Comparison of ENCODE assay signal across 27 cellular contexts in the genomic region with DNA sequence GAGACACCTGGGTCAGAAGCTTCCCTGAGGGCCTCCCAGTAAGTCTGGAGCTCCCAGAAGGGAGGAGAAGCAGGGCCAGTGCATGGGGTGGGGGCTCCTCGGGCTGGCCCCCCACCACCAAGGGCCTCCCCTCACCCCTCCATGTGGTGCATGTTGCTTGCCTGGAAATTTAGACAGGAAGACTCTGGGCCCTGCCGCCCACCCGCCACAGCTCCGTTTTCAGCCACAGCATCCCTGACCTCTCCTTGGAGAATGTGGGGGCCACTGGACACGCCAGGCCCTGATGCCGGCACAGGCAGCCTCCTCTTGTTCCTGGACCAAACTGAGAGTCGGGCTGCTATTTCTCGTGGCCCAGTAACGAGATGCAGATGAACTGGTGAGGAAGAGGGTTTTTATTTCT. TPM values are rescaled to one million over a fixed set of nuclear protein-coding genes. Genes with fewer than 3 reads are reported as not detected.
DNase-seq lines count a peak whose midpoint lies in the region; ATAC-seq, FAIRE-seq and TF ChIP-seq lines count a peak whose summit lies in the region.
"Had no signal": no experiment of that assay in that cellular context is flagged by ENCODE, and none has a peak within 500 bp of the region (broad histone marks: within the 10 kb centered on the region; RNA-seq: fewer than 3 reads in every experiment).

No MANE protein-coding gene starts in this region.

- H3K56ac ChIP-seq in H1 (replicated peaks; ENCODE audit: insufficient read length, low read depth, low read length) = no peak overlapping the region

- H3K27ac ChIP-seq in right atrium auricular region (peak overlapping the region; percentile 99), OCI-LY7 (ENCODE audit: low read depth, low read length, poor library complexity, severe bottlenecking) (peak overlapping the region; percentile 73), H1 (ENCODE audit: low read depth, low read length) (no peak overlapping the region), skeletal muscle tissue (ENCODE audit: low read depth, low read length) (no peak overlapping the region)
- H3K27ac ChIP-seq: testis, vagina had no signal

- TF ChIP-seq CTCF in right atrium auricular region (IDR thresholded peaks at IDR 0.05) (no peak), OCI-LY7 (conservative IDR thresholded peaks at IDR 0.05; ENCODE audit: low read length) (no peak), H1 (IDR thresholded peaks at IDR 0.05; ENCODE audit: control extremely low read depth in 1 of 3, insufficient read depth in 1 of 3, low read depth in 1 of 3, low read length in 3 of 3) (no peak)

- peak overlapping the region; percentile 29 for H4K5ac ChIP-seq in H1 (ENCODE audit: insufficient read length, low read depth, low read length)

- POLR2A ChIA-PET in OCI-LY7 (lab: Charles Lee) (no interaction called here), H1 (lab: Charles Lee; ENCODE audit: partially characterized antibody) (interaction anchor here (0.7 to 2.6 kb wide), 9 partner anchors 8 to 239 kb away, joined by 3 to 10 read pairs (median 4); partner anchors contain the start of genes RHBDL1, WDR90 and WFIKKN1)

- H3K79me2 ChIP-seq in OCI-LY7 (ENCODE audit: insufficient read depth, low read depth, low read length) (peaks cover 8% of the 10 kb centered on the region; the same call in 1 of the 2 replicates), H1 (ENCODE audit: control insufficient read depth in 1 of 2, insufficient read depth in 2 of 2, low read length in 2 of 2) (peaks cover 0 to 8% of the 10 kb centered on the region in 2 experiments; a peak in 1 of 4 replicates)

- no peak overlapping the region for H2AK5ac ChIP-seq in H1 (ENCODE audit: low read depth, low read length)

- no peak for ATAC-seq in GM21447 (IDR thresholded peaks at IDR 0.05; ENCODE audit: unreplicated experiment)
- ATAC-seq: activated CD8-positive, alpha-beta memory T cell treated with anti-CD3 and anti-CD28 coated beads, Interleukin-2, amount 10 ng/mL, durations not matched to agents 7 days and 5 days had no signal

- H3K4me3 ChIP-seq in right atrium auricular region (no peak overlapping the region), OCI-LY7 (ENCODE audit: low read depth, low read length, poor library complexity, severe bottlenecking) (peak overlapping the region; percentile 41), H1 (ENCODE audit: extremely low read depth in 1 of 4, insufficient read depth in 2 of 4, low read depth in 3 of 4, low read length in 4 of 4) (no peak overlapping the region), skeletal muscle tissue (ENCODE audit: low read length in 3 of 3) (no peak overlapping the region)
- H3K4me3 ChIP-seq: dorsolateral prefrontal cortex, testis, vagina had no signal

- peak overlapping the region; percentile 22 for H4K91ac ChIP-seq in H1 (replicated peaks; ENCODE audit: insufficient read length, low read length)

- peak overlapping the region; percentile 78 for H3K18ac ChIP-seq in H1 (ENCODE audit: extremely low read depth, low read length)

- no peak overlapping the region for H3K4ac ChIP-seq in H1 (replicated peaks; ENCODE audit: insufficient read length, low read depth, low read length)

- H2BK5ac ChIP-seq in H1 (ENCODE audit: low read depth, low read length) = peak overlapping the region; percentile 30; the same call in 1 of the 2 replicates

- FAIRE-seq in H1 (lab: Jason Lieb, UNC) = no peak
- FAIRE-seq: GM19239, RCC 7860 had no signal

- 0 out of 2 replicates have a peak overlapping the region, but pooled peaks have one; percentile 46 for H2BK15ac ChIP-seq in H1 (ENCODE audit: low read length)

- H4K20me1 ChIP-seq in OCI-LY7 (ENCODE audit: insufficient read depth, low read length) (no peaks in the 10 kb centered on the region), H1 (replicated peaks in 1 of 2; ENCODE audit: control insufficient read depth in 1 of 2, insufficient read depth in 2 of 2, low read length in 2 of 2) (peaks cover 3 to 5% of the 10 kb centered on the region in 2 experiments)

- no peak for TF ChIP-seq RAD21 in H1 (IDR thresholded peaks at IDR 0.05 in 1 of 2, conservative IDR thresholded peaks at IDR 0.05 in 1 of 2; ENCODE audit: low read depth in 2 of 2, low read length in 2 of 2)

- H3K9me2 ChIP-seq in OCI-LY7 (ENCODE audit: insufficient read depth, low read length) = no peaks in the 10 kb centered on the region

- H2BK20ac ChIP-seq in H1 (ENCODE audit: low read length) = no peak overlapping the region

- H4K8ac ChIP-seq in H1 (ENCODE audit: extremely low read depth, insufficient read depth, low read length) = no peak overlapping the region; the same call in 1 of the 2 replicates

- H3K36me3 ChIP-seq in right atrium auricular region = peaks cover 3% of the 10 kb centered on the region
- H3K36me3 ChIP-seq in OCI-LY7 (ENCODE audit: insufficient read depth, low read length) = peaks cover 8% of the 10 kb centered on the region; the same call in 1 of the 2 replicates
- peaks cover 0 to 6% (median 2%) of the 10 kb centered on the region in 4 experiments; a peak in 2 of 8 replicates for H3K36me3 ChIP-seq in H1 (ENCODE audit: control insufficient read depth in 2 of 4, insufficient read depth in 4 of 4, low read length in 3 of 4)
- peaks cover 5 to 9% (median 6%) of the 10 kb centered on the region in 3 donors for H3K36me3 ChIP-seq in skeletal muscle tissue (ENCODE audit: control insufficient read depth in 3 of 3, insufficient read depth in 3 of 3, low read length in 3 of 3)
- H3K36me3 ChIP-seq: vagina had no signal

- no peaks in the 10 kb centered on the region; the same call in 1 of the 2 replicates for H3K79me1 ChIP-seq in H1 (ENCODE audit: low read depth, low read length)

- H3K27me3 ChIP-seq in right atrium auricular region = no peaks in the 10 kb centered on the region
- H3K27me3 ChIP-seq in H1 (replicated peaks in 1 of 4; ENCODE audit: control insufficient read depth in 3 of 4, extremely low read depth in 1 of 4, insufficient read depth in 3 of 4, low read length in 3 of 4) = peaks cover 0 to 5% (median 1%) of the 10 kb centered on the region in 4 experiments; a peak in 2 of 7 replicates
- H3K27me3 ChIP-seq in skeletal muscle tissue (ENCODE audit: control insufficient read depth in 3 of 3, insufficient read depth in 3 of 3, low read length in 3 of 3) = no peaks in the 10 kb centered on the region
- H3K27me3 ChIP-seq: dorsolateral prefrontal cortex, testis, vagina had no signal

- intact Hi-C loops in cardiac septum (cut with DNase I) = no loop called here
- intact Hi-C loops in OCI-LY7 (cut with micrococcal nuclease; ENCODE audit: unreplicated experiment) = no loop called here

- H3K9ac ChIP-seq in H1 (replicated peaks in 1 of 4; ENCODE audit: extremely low read depth in 1 of 4, low read depth in 3 of 4, low read length in 3 of 4) (no peak overlapping the region), skeletal muscle tissue (ENCODE audit: low read depth in 1 of 3, low read length in 3 of 3) (peak overlapping the region in 2 of 3 donors; percentile 14 to 57)

- H3K23ac ChIP-seq in H1 (ENCODE audit: insufficient read length) = no peak overlapping the region

- peak overlapping the region; percentile 70 for H3K4me2 ChIP-seq in OCI-LY7 (ENCODE audit: low read length)
- H3K4me2 ChIP-seq in H1 (ENCODE audit: insufficient read depth in 1 of 2, low read depth in 2 of 2, low read length in 2 of 2) = peak overlapping the region in 1 of 2 experiments; percentile 62; a peak in 1 of 4 replicates

- H2BK12ac ChIP-seq in H1 (ENCODE audit: low read depth, low read length) = no peak overlapping the region; the same call in 1 of the 2 replicates

- CTCF ChIA-PET in OCI-LY7 (lab: Charles Lee; ENCODE audit: unreplicated experiment) = no interaction called here
- CTCF ChIA-PET in H1 (lab: Charles Lee; ENCODE audit: partially characterized antibody) = interaction anchor here (0.7 to 1.8 kb wide), 5 partner anchors 9 to 118 kb away, joined by 3 to 24 read pairs (median 4); partner anchors contain the start of gene WDR90

- 93% methylated on average over 9 of the region's 9 CpGs; no CpG with 5 or more reads in 1 of the 2 experiments for WGBS in H1 (ENCODE audit: extremely low coverage in 1 of 2, insufficient coverage in 1 of 2, insufficient read length in 1 of 2, insufficient replicate concordance in 2 of 2, low coverage in 1 of 2, low lambda C conversion rate in 2 of 2, missing lambda C conversion rate in 1 of 2), 2 experiments

- no peak for DNase-seq in right atrium auricular region (ENCODE audit: low spot score)
- DNase-seq in cardiac septum (ENCODE audit: low spot score) = no peak
- no peak for DNase-seq in OCI-LY7 (ENCODE audit: low spot score)
- DNase-seq in H1 (ENCODE audit: low read depth in 1 of 2, low spot score in 2 of 2) = no peak
- DNase-seq in DMS53 treated with DMSO at 0.1 percent for 48 hours (lab: John Stamatoyannopoulos, UW; ENCODE audit: unreplicated experiment) = no peak
- no peak for DNase-seq in activated CD4-positive, alpha-beta T cell treated with anti-CD3 and anti-CD28 coated beads, Interleukin-2, amount 50 U/mL, for 48 hours
- DNase-seq: activated CD4-positive, alpha-beta T cell treated with anti-CD3 and anti-CD28 coated beads, Interleukin-2, amount 10 ng/mL, durations not matched to agents 7 days and 5 days; activated CD8-positive, alpha-beta memory T cell treated with anti-CD3 and anti-CD28 coated beads, Interleukin-2, amount 10 ng/mL, durations not matched to agents 7 days and 5 days; activated naive CD4-positive, alpha-beta T cell treated with anti-CD3 and anti-CD28 coated beads, Interleukin-2, amount 50 U/mL, for 16 hours; anterior cingulate cortex; Calu3; dorsolateral prefrontal cortex; EL; KBM-7; NCI-H1436 treated with DMSO at 0.1 percent for 48 hours; retina; stimulated activated CD4-positive, alpha-beta T cell treated with anti-CD3 and anti-CD28 coated beads, Interleukin-4, amount 100 ng/mL, for 24 hours; stimulated activated naive CD4-positive, alpha-beta T cell; T-helper 2 cell; testis had no signal

- no peaks in the 10 kb centered on the region for H3K9me3 ChIP-seq in right atrium auricular region
- no peaks in the 10 kb centered on the region for H3K9me3 ChIP-seq in OCI-LY7 (ENCODE audit: low read length)
- no peaks in the 10 kb centered on the region for H3K9me3 ChIP-seq in H1 (ENCODE audit: insufficient read depth in 2 of 2, low read depth in 1 of 2, low read length in 1 of 2)
- no peaks in the 10 kb centered on the region for H3K9me3 ChIP-seq in skeletal muscle tissue (ENCODE audit: control insufficient read depth in 3 of 3, low read length in 3 of 3)
- H3K9me3 ChIP-seq: testis, vagina had no signal

- H2AFZ ChIP-seq in OCI-LY7 (ENCODE audit: low read length) (peak overlapping the region; percentile 84), H1 (ENCODE audit: low read length) (no peak overlapping the region)

- H3K4me1 ChIP-seq in right atrium auricular region (peaks cover 0 to 46% of the 10 kb centered on the region in 2 donors), OCI-LY7 (ENCODE audit: insufficient read depth, low read length, poor library complexity, severe bottlenecking) (peaks cover 54% of the 10 kb centered on the region), H1 (replicated peaks in 1 of 4; ENCODE audit: control insufficient read depth in 3 of 4, insufficient read depth in 4 of 4, low read length in 3 of 4) (peaks cover 0 to 36% (median 24%) of the 10 kb centered on the region in 4 experiments; a peak in 6 of 7 replicates), skeletal muscle tissue (ENCODE audit: control insufficient read depth in 3 of 3, insufficient read depth in 3 of 3, low read length in 3 of 3) (peaks cover 32 to 45% (median 44%) of the 10 kb centered on the region in 3 donors)

- no peak overlapping the region for H2BK120ac ChIP-seq in H1 (replicated peaks; ENCODE audit: low read depth, low read length)

- peaks cover 13% of the 10 kb centered on the region; the same call in 1 of the 2 replicates for H3K23me2 ChIP-seq in H1 (ENCODE audit: low read depth, low read length)

- TF ChIP-seq EP300 in H1 (IDR thresholded peaks at IDR 0.05; ENCODE audit: borderline replicate concordance in 1 of 2, low read depth in 2 of 2, low read length in 2 of 2) = no peak

- TF ChIP-seq POLR2A in H1 (IDR thresholded peaks at IDR 0.05; ENCODE audit: control extremely low read depth in 1 of 2, low read depth in 2 of 2, low read length in 2 of 2) = no peak

- no TSS peak for BruUV-seq in OCI-LY7 (replicated peaks; lab: Mats Ljungman, UMichigan)

- H3K14ac ChIP-seq in H1 (ENCODE audit: insufficient read length) = no peak overlapping the region

RNA-seq across cellular contexts. Expression of gene METTL26, which starts 2.7 kb away (rescaled TPM):
- 100 to 1,000 TPM; 103 to 137 TPM for total RNA-seq in right atrium auricular region
- 47.7 TPM for total RNA-seq in cardiac septum
- total RNA-seq in OCI-LY7 (2014; rRNA removed; shearing (Covaris generic)) = 135 and 152 TPM in 2 replicates
- 83.9 and 99.0 TPM in 2 replicates for total RNA-seq in OCI-LY7 (2022)
- total RNA-seq in H1 (2021; fragmentation: NEBNext Ultra II Directional; extraction: Animal tissue kit (Norgen Biotek cat#: 25700)) = 100 and 108 TPM in 2 replicates
- 186 and 203 TPM in 2 replicates for polyA plus RNA-seq in H1 (2011; rRNA removed)
- polyA plus RNA-seq in H1 (2011; cell fraction: cytosol; rRNA removed) = 162 TPM
- polyA plus RNA-seq in H1 (2011; cell fraction: nucleus; rRNA removed) = 223 TPM
- 71.0 to 114 TPM (median 105 TPM) in 4 replicates for polyA plus RNA-seq in H1 (2012, experiment 1 of 2)
- polyA plus RNA-seq in H1 (2012, experiment 2 of 2) = 145 TPM
- polyA plus RNA-seq in H1 (2013, experiment 1 of 2) = 85.9 TPM
- 90.7 TPM for polyA plus RNA-seq in H1 (2013, experiment 2 of 2)
- 17.4 and 18.7 TPM in 2 replicates for polyA minus RNA-seq in H1 (2011; rRNA and poly(A)+ RNA removed)
- polyA minus RNA-seq in H1 (2011; cell fraction: cytosol; rRNA and poly(A)+ RNA removed) = 64.4 TPM
- polyA minus RNA-seq in H1 (2011; cell fraction: nucleus; rRNA and poly(A)+ RNA removed) = 71.6 TPM
- total RNA-seq in skeletal muscle tissue = 32.4 TPM

RNA-seq across cellular contexts. Expression of gene MCRIP2, which starts 2.8 kb away (rescaled TPM):
- total RNA-seq in right atrium auricular region (100 to 1,000 TPM; 110 to 121 TPM), cardiac septum (90.3 TPM), OCI-LY7 (2022) (47.8 and 64.1 TPM in 2 replicates), skeletal muscle tissue (20.4 TPM)
- 62.8 and 63.2 TPM in 2 replicates for total RNA-seq in OCI-LY7 (2014; rRNA removed; shearing (Covaris generic))
- 45.4 and 45.7 TPM in 2 replicates for total RNA-seq in H1 (2021; fragmentation: NEBNext Ultra II Directional; extraction: Animal tissue kit (Norgen Biotek cat#: 25700))
- 75.5 and 102 TPM in 2 replicates for polyA plus RNA-seq in H1 (2011; rRNA removed)
- 53.7 TPM for polyA plus RNA-seq in H1 (2011; cell fraction: cytosol; rRNA removed)
- 63.7 TPM for polyA plus RNA-seq in H1 (2011; cell fraction: nucleus; rRNA removed)
- 15.4 to 49.5 TPM (median 40.3 TPM) in 4 replicates for polyA plus RNA-seq in H1 (2012, experiment 1 of 2)
- 40.7 TPM for polyA plus RNA-seq in H1 (2012, experiment 2 of 2)
- polyA plus RNA-seq in H1 (2013, experiment 1 of 2) = 75.0 TPM
- 69.3 TPM for polyA plus RNA-seq in H1 (2013, experiment 2 of 2)
- polyA minus RNA-seq in H1 (2011; rRNA and poly(A)+ RNA removed) = 5.2 and 5.8 TPM in 2 replicates
- polyA minus RNA-seq in H1 (2011; cell fraction: cytosol; rRNA and poly(A)+ RNA removed) = 18.3 TPM
- 22.1 TPM for polyA minus RNA-seq in H1 (2011; cell fraction: nucleus; rRNA and poly(A)+ RNA removed)

RNA-seq across cellular contexts. Expression of gene WFIKKN1, which starts 8.1 kb away (rescaled TPM):
- total RNA-seq in right atrium auricular region = under 1 TPM; 0.52 to 0.71 TPM
- 0.40 TPM for total RNA-seq in cardiac septum
- total RNA-seq in OCI-LY7 (2014; rRNA removed; shearing (Covaris generic)) = 0.46 and 0.47 TPM in 2 replicates
- 0.81 and 1.2 TPM in 2 replicates for total RNA-seq in OCI-LY7 (2022)
- 10.2 and 11.4 TPM in 2 replicates for total RNA-seq in H1 (2021; fragmentation: NEBNext Ultra II Directional; extraction: Animal tissue kit (Norgen Biotek cat#: 25700))
- polyA plus RNA-seq in H1 (2011; rRNA removed) = 15.8 and 28.4 TPM in 2 replicates
- 19.7 TPM for polyA plus RNA-seq in H1 (2011; cell fraction: cytosol; rRNA removed)
- polyA plus RNA-seq in H1 (2011; cell fraction: nucleus; rRNA removed) = 21.8 TPM
- polyA plus RNA-seq in H1 (2012, experiment 1 of 2) = 4.8 to 11.4 TPM (median 10.2 TPM) in 4 replicates
- polyA plus RNA-seq in H1 (2012, experiment 2 of 2) = 8.5 TPM
- polyA plus RNA-seq in H1 (2013, experiment 1 of 2) = 12.3 TPM
- polyA plus RNA-seq in H1 (2013, experiment 2 of 2) = 11.2 TPM
- 1.4 and 1.8 TPM in 2 replicates for polyA minus RNA-seq in H1 (2011; rRNA and poly(A)+ RNA removed)
- polyA minus RNA-seq in H1 (2011; cell fraction: cytosol; rRNA and poly(A)+ RNA removed) = 12.0 TPM
- polyA minus RNA-seq in H1 (2011; cell fraction: nucleus; rRNA and poly(A)+ RNA removed) = 10.3 TPM
- total RNA-seq in skeletal muscle tissue = 0.52 TPM
- polyA plus RNA-seq: BJ, fibroblast of lung had no signal

RNA-seq across cellular contexts. Expression of gene WDR90, which starts 10.3 kb away (rescaled TPM):
- 1 to 10 TPM; 3.0 to 5.7 TPM for total RNA-seq in right atrium auricular region
- 13.9 TPM for total RNA-seq in cardiac septum
- 77.6 and 110 TPM in 2 replicates for total RNA-seq in OCI-LY7 (2014; rRNA removed; shearing (Covaris generic))
- total RNA-seq in OCI-LY7 (2022) = 143 and 153 TPM in 2 replicates
- total RNA-seq in H1 (2021; fragmentation: NEBNext Ultra II Directional; extraction: Animal tissue kit (Norgen Biotek cat#: 25700)) = 44.4 and 47.2 TPM in 2 replicates
- 24.0 and 38.1 TPM in 2 replicates for polyA plus RNA-seq in H1 (2011; rRNA removed)
- 32.6 TPM for polyA plus RNA-seq in H1 (2011; cell fraction: cytosol; rRNA removed)
- 254 TPM for polyA plus RNA-seq in H1 (2011; cell fraction: nucleus; rRNA removed)
- polyA plus RNA-seq in H1 (2012, experiment 1 of 2) = 27.7 to 55.2 TPM (median 53.5 TPM) in 4 replicates
- 26.8 TPM for polyA plus RNA-seq in H1 (2012, experiment 2 of 2)
- 24.8 TPM for polyA plus RNA-seq in H1 (2013, experiment 1 of 2)
- polyA plus RNA-seq in H1 (2013, experiment 2 of 2) = 21.9 TPM
- polyA minus RNA-seq in H1 (2011; rRNA and poly(A)+ RNA removed) = 13.8 TPM in 2 replicates
- polyA minus RNA-seq in H1 (2011; cell fraction: cytosol; rRNA and poly(A)+ RNA removed) = 18.3 TPM
- polyA minus RNA-seq in H1 (2011; cell fraction: nucleus; rRNA and poly(A)+ RNA removed) = 52.9 TPM
- total RNA-seq in skeletal muscle tissue = 6.3 TPM

RNA-seq across cellular contexts. Expression of gene RHOT2, which starts 29.1 kb away (rescaled TPM):
- total RNA-seq in right atrium auricular region (10 to 100 TPM; 37.8 to 42.8 TPM), cardiac septum (102 TPM), OCI-LY7 (2022) (129 and 133 TPM in 2 replicates), skeletal muscle tissue (14.1 TPM)
- total RNA-seq in OCI-LY7 (2014; rRNA removed; shearing (Covaris generic)) = 129 and 136 TPM in 2 replicates
- 149 and 162 TPM in 2 replicates for total RNA-seq in H1 (2021; fragmentation: NEBNext Ultra II Directional; extraction: Animal tissue kit (Norgen Biotek cat#: 25700))
- polyA plus RNA-seq in H1 (2011; rRNA removed) = 194 and 320 TPM in 2 replicates
- polyA plus RNA-seq in H1 (2011; cell fraction: cytosol; rRNA removed) = 230 TPM
- polyA plus RNA-seq in H1 (2011; cell fraction: nucleus; rRNA removed) = 1,150 TPM
- polyA plus RNA-seq in H1 (2012, experiment 1 of 2) = 115 to 182 TPM (median 174 TPM) in 4 replicates
- 126 TPM for polyA plus RNA-seq in H1 (2012, experiment 2 of 2)
- polyA plus RNA-seq in H1 (2013, experiment 1 of 2) = 139 TPM
- polyA plus RNA-seq in H1 (2013, experiment 2 of 2) = 113 TPM
- polyA minus RNA-seq in H1 (2011; rRNA and poly(A)+ RNA removed) = 37.9 and 39.8 TPM in 2 replicates
- polyA minus RNA-seq in H1 (2011; cell fraction: cytosol; rRNA and poly(A)+ RNA removed) = 73.9 TPM
- polyA minus RNA-seq in H1 (2011; cell fraction: nucleus; rRNA and poly(A)+ RNA removed) = 130 TPM

Comparison
In these comparisons a context has a peak if more than half of its experiments do, and no peak if none do; other contexts are left out.
1. H3K27ac ChIP-seq: peak in right atrium auricular region (2 of 2) and OCI-LY7 (single experiment); none in H1 (single experiment) and skeletal muscle tissue (single experiment).
2. H3K9ac ChIP-seq: peak in skeletal muscle tissue (2 of 3); none in H1 (0 of 4).